14 cellular contexts compared by ENCODE assay signal in genomic region chr14:103828315-103828967, GRCh38. TPM values are rescaled to one million over a fixed set of nuclear protein-coding genes. Genes with fewer than 3 reads are reported as not detected.
DNase-seq lines count a peak whose midpoint lies in the region; ATAC-seq and TF ChIP-seq lines count a peak whose summit lies in the region.
"Had no signal": no experiment of that assay in that cellular context is flagged by ENCODE, and none has a peak within 500 bp of the region (broad histone marks: within the 10 kb centered on the region; RNA-seq: fewer than 3 reads in every experiment).

No MANE protein-coding gene starts in this region.

- peaks cover 47% of the 10 kb centered on the region for H3K4me1 ChIP-seq in body of pancreas
- peaks cover 4 to 6% of the 10 kb centered on the region in 2 donors for H3K4me1 ChIP-seq in thoracic aorta (ENCODE audit: control insufficient read depth in 1 of 2, low read depth in 2 of 2)

- H3K9me3 ChIP-seq in body of pancreas (no peaks in the 10 kb centered on the region), thoracic aorta (no peaks in the 10 kb centered on the region)
- H3K9me3 ChIP-seq: tibial nerve had no signal

- H3K36me3 ChIP-seq in body of pancreas (replicated peaks in 1 of 2; ENCODE audit: insufficient read depth in 1 of 2, low read depth in 2 of 2) (no peaks in the 10 kb centered on the region), thoracic aorta (no peaks in the 10 kb centered on the region)
- H3K36me3 ChIP-seq: tibial nerve had no signal

- ATAC-seq in body of pancreas: no peak
- ATAC-seq in thoracic aorta (ENCODE audit: insufficient number of reproducible peaks, low FRiP score, low read depth): peak; percentile 28
- ATAC-seq: esophagus mucosa, GM23338 had no signal

- DNase-seq in activated naive CD4-positive, alpha-beta T cell treated with anti-CD3 and anti-CD28 coated beads, Interleukin-2, amount 50 U/mL, for 16 hours: peak; percentile 27
- DNase-seq in activated naive CD4-positive, alpha-beta T cell treated with Interleukin-2 at 50 U/mL for 16 hours: no peak
- DNase-seq in body of pancreas (peak; percentile 35 to 62 (median 41)), kidney tubule cell (ENCODE audit: low spot score) (peak; percentile 35), thoracic aorta (ENCODE audit: low spot score) (no peak), NCI-H1105 (lab: John Stamatoyannopoulos, UW) (no peak), EL (no peak), Ammon's horn (ENCODE audit: low spot score) (no peak)
- DNase-seq: activated CD8-positive, alpha-beta memory T cell treated with anti-CD3 and anti-CD28 coated beads, Interleukin-2, amount 50 U/mL, for 48 hours; kidney glomerular epithelial cell; NCI-H187 had no signal

- no peak overlapping the region for H3K4me3 ChIP-seq in body of pancreas
- peak overlapping the region; percentile 26 for H3K4me3 ChIP-seq in thoracic aorta
- H3K4me3 ChIP-seq: GM23338, tibial nerve had no signal

- TF ChIP-seq POLR2A in body of pancreas (IDR thresholded peaks at IDR 0.05): no peak

- WGBS in body of pancreas, 2 donors: 42 to 45% methylated on average over 9 of the region's 9 CpGs

- TF ChIP-seq CTCF in body of pancreas (IDR thresholded peaks at IDR 0.05): no peak
- TF ChIP-seq CTCF in thoracic aorta (IDR thresholded peaks at IDR 0.05): no peak

- no peaks in the 10 kb centered on the region for H3K27me3 ChIP-seq in body of pancreas
- no peaks in the 10 kb centered on the region for H3K27me3 ChIP-seq in thoracic aorta (replicated peaks; ENCODE audit: insufficient read depth)
- H3K27me3 ChIP-seq: tibial nerve had no signal

- H3K27ac ChIP-seq in body of pancreas (peak overlapping the region in 3 of 4 donors; percentile 2 to 63 (median 40)), thoracic aorta (no peak overlapping the region)

- intact Hi-C loops in body of pancreas (cut with DNase I): no loop called here

RNA-seq across cellular contexts. Expression of gene PPP1R13B, which starts 18.9 kb away (rescaled TPM):
- total RNA-seq in body of pancreas (10 to 100 TPM; 12.5 to 36.3 TPM), thoracic aorta (10 to 100 TPM; 10.7 to 15.3 TPM)

Comparison
In these comparisons a context has a peak if more than half of its experiments do, and no peak if none do; other contexts are left out.
1. DNase-seq: peak in activated naive CD4-positive, alpha-beta T cell treated with anti-CD3 and anti-CD28 coated beads, Interleukin-2, amount 50 U/mL, for 16 hours (single experiment), body of pancreas (4 of 4) and kidney tubule cell (single experiment); none in activated naive CD4-positive, alpha-beta T cell treated with Interleukin-2 at 50 U/mL for 16 hours (single experiment), thoracic aorta (single experiment), NCI-H1105 (single experiment), EL (single experiment) and Ammon's horn (single experiment).
2. H3K27ac ChIP-seq: peak in body of pancreas (3 of 4); none in thoracic aorta (0 of 2).